In genomic region chr11:3197878-3198528, GRCh38 we compare ENCODE assay signal across 25 cellular contexts. TPM values are rescaled to one million over a fixed set of nuclear protein-coding genes. Genes with fewer than 3 reads are reported as not detected.
"Had no signal": no experiment of that assay in that cellular context is flagged by ENCODE, and none has a peak within 500 bp of the region (broad histone marks: within the 10 kb centered on the region; RNA-seq: fewer than 3 reads in every experiment).

No MANE protein-coding gene starts in this region.

- H3K27ac Mint-ChIP-seq: activated CD8-positive, alpha-beta T cell treated with anti-CD3 and anti-CD28 coated beads, Interleukin-2, amount 10 ng/mL, durations not matched to agents 7 days and 5 days; activated naive CD4-positive, alpha-beta T cell treated with anti-CD3 and anti-CD28 coated beads, Interleukin-2, amount 50 U/mL, for 24 hours; activated T-cell treated with anti-CD3 and anti-CD28 coated beads, Interleukin-2, amount 50 U/mL, for 24 hours; activated T-helper 1 cell treated with anti-CD3 and anti-CD28 coated beads, Interleukin-12 subunit alpha, Interleukin-12 subunit beta, Interleukin-2, Interleukin-4 antibody, amounts not matched to agents 30 ng/mL and 10 ng/mL and 1 ng/mL, durations not matched to agents 14 hours and 24 hours and 36 hours; T-helper 1 cell treated with Interleukin-12 subunit alpha and Interleukin-12 subunit beta and Interleukin-4 antibody, amounts not matched to agents 30 μg/mL and 1 μg/mL, for 36 hours had no signal

- H3K27ac ChIP-seq: breast epithelium, KMS-11, SJCRH30 had no signal

- H3K9me3 ChIP-seq: breast epithelium, MG63, SJCRH30 had no signal

- H3K4me2 ChIP-seq: KMS-11 had no signal

- H3K27me3 ChIP-seq: MG63 had no signal

- H3K9ac ChIP-seq: KMS-11 had no signal

- H3K36me3 ChIP-seq: breast epithelium, MG63, SJCRH30 had no signal

- H3K4me3 ChIP-seq: breast epithelium, MG63, SJCRH30 had no signal

- H3K9me3 Mint-ChIP-seq: activated naive CD4-positive, alpha-beta T cell treated with anti-CD3 and anti-CD28 coated beads, Interleukin-2, amount 50 U/mL, for 24 hours; activated T-cell treated with anti-CD3 and anti-CD28 coated beads, Interleukin-2, amount 50 U/mL, for 24 hours; activated T-helper 1 cell treated with anti-CD3 and anti-CD28 coated beads, Interleukin-12 subunit alpha, Interleukin-12 subunit beta, Interleukin-2, Interleukin-4 antibody, amounts not matched to agents 30 ng/mL and 10 ng/mL and 1 ng/mL, durations not matched to agents 14 hours and 24 hours and 36 hours; T-helper 1 cell treated with Interleukin-12 subunit alpha and Interleukin-12 subunit beta and Interleukin-4 antibody, amounts not matched to agents 30 μg/mL and 1 μg/mL, for 36 hours had no signal

- H3K36me3 Mint-ChIP-seq: activated naive CD4-positive, alpha-beta T cell treated with anti-CD3 and anti-CD28 coated beads, Interleukin-2, amount 50 U/mL, for 24 hours had no signal

- H3K4me3 Mint-ChIP-seq: activated CD8-positive, alpha-beta T cell treated with anti-CD3 and anti-CD28 coated beads, Interleukin-2, amount 10 ng/mL, durations not matched to agents 7 days and 5 days; activated naive CD4-positive, alpha-beta T cell treated with anti-CD3 and anti-CD28 coated beads, Interleukin-2, amount 50 U/mL, for 24 hours; activated T-cell treated with anti-CD3 and anti-CD28 coated beads, Interleukin-2, amount 50 U/mL, for 24 hours; activated T-helper 1 cell treated with anti-CD3 and anti-CD28 coated beads, Interleukin-12 subunit alpha, Interleukin-12 subunit beta, Interleukin-2, Interleukin-4 antibody, amounts not matched to agents 30 ng/mL and 10 ng/mL and 1 ng/mL, durations not matched to agents 14 hours and 24 hours and 36 hours; T-helper 1 cell treated with Interleukin-12 subunit alpha and Interleukin-12 subunit beta and Interleukin-4 antibody, amounts not matched to agents 30 μg/mL and 1 μg/mL, for 36 hours had no signal

- H3K4me1 ChIP-seq: breast epithelium, SJCRH30 had no signal

- DNase-seq: activated CD4-positive, alpha-beta T cell treated with anti-CD3 and anti-CD28 coated beads for 48 hours; activated CD4-positive, alpha-beta T cell treated with anti-CD3 and anti-CD28 coated beads, Interleukin-2, amount 50 U/mL, for 4 hours; activated CD8-positive, alpha-beta T cell treated with anti-CD3 and anti-CD28 coated beads, Interleukin-2, amount 10 ng/mL, durations not matched to agents 7 days and 5 days; activated effector memory CD4-positive, alpha-beta T cell treated with Interleukin-2 at 50 U/mL for 16 hours; activated naive CD4-positive, alpha-beta T cell; activated T-cell treated with anti-CD3 and anti-CD28 coated beads, Interleukin-2, amount 50 U/mL, for 24 hours; MG63; MV-4-11; NCI-H1092 treated with DMSO at 0.1 percent for 48 hours; NCI-H1436; NCI-H187; NCI-H2081; NCI-H510A treated with DMSO at 0.1 percent for 48 hours; NCI-H69; NK-92 treated with Interleukin-12 subunit alpha and Interleukin-12 subunit beta, amount 100 ng/mL, for 24 hours; OCI-M1; RPMI8226; SJCRH30 had no signal

RNA-seq across cellular contexts. Expression of gene MRGPRG, which starts 20.6 kb away (rescaled TPM):
- total RNA-seq: activated CD8-positive, alpha-beta T cell treated with anti-CD3 and anti-CD28 coated beads, Interleukin-2, amount 10 ng/mL, durations not matched to agents 7 days and 5 days; activated T-helper 1 cell treated with anti-CD3 and anti-CD28 coated beads, Interleukin-12 subunit alpha, Interleukin-12 subunit beta, Interleukin-2, Interleukin-4 antibody, amounts not matched to agents 30 ng/mL and 10 ng/mL and 1 ng/mL, durations not matched to agents 14 hours and 24 hours and 36 hours; aorta; breast epithelium; Right ventricle myocardium inferior; SJCRH30 had no signal
- polyA plus RNA-seq: aorta had no signal

RNA-seq across cellular contexts. Expression of gene MRGPRE, which starts 34.2 kb away (rescaled TPM):
- total RNA-seq: activated CD8-positive, alpha-beta T cell treated with anti-CD3 and anti-CD28 coated beads, Interleukin-2, amount 10 ng/mL, durations not matched to agents 7 days and 5 days; activated T-helper 1 cell treated with anti-CD3 and anti-CD28 coated beads, Interleukin-12 subunit alpha, Interleukin-12 subunit beta, Interleukin-2, Interleukin-4 antibody, amounts not matched to agents 30 ng/mL and 10 ng/mL and 1 ng/mL, durations not matched to agents 14 hours and 24 hours and 36 hours; aorta; breast epithelium; Right ventricle myocardium inferior; SJCRH30 had no signal
- polyA plus RNA-seq: aorta had no signal
